20 cellular contexts compared by ENCODE assay signal in genomic region chr4:55186123-55186522, GRCh38.
DNase-seq lines count a peak whose midpoint lies in the region; ATAC-seq and TF ChIP-seq lines count a peak whose summit lies in the region.
"Had no signal": no experiment of that assay in that cellular context is flagged by ENCODE, and none has a peak within 500 bp of the region (broad histone marks: within the 10 kb centered on the region; RNA-seq: fewer than 3 reads in every experiment).

No MANE protein-coding gene starts in this region.

- peak in 2 of 12 donors; percentile 10 to 18 for TF ChIP-seq CTCF in heart left ventricle (IDR thresholded peaks at IDR 0.05)
- peak; percentile 9 for TF ChIP-seq CTCF in astrocyte of the cerebellum (IDR thresholded peaks at IDR 0.05; ENCODE audit: low read depth, low read length, missing control alignments)
- TF ChIP-seq CTCF in glutamatergic neuron (IDR thresholded peaks at IDR 0.05; ENCODE audit: partially characterized antibody, unreplicated experiment) = peak; percentile 45
- no peak for TF ChIP-seq CTCF in left lung (IDR thresholded peaks at IDR 0.05)

- H3K36me3 Mint-ChIP-seq in glutamatergic neuron (ENCODE audit: unreplicated experiment) = no peaks in the 10 kb centered on the region
- H3K36me3 Mint-ChIP-seq: activated naive CD4-positive, alpha-beta T cell treated with anti-CD3 and anti-CD28 coated beads, Interleukin-2, amount 50 U/mL, for 24 hours; CD8-positive, alpha-beta memory T cell; naive thymus-derived CD8-positive, alpha-beta T cell had no signal

- H3K27ac ChIP-seq in heart left ventricle = peak overlapping the region in 8 of 12 donors; percentile 14 to 60 (median 36)
- H3K27ac ChIP-seq in urinary bladder (ENCODE audit: low read depth) = peak overlapping the region; percentile 18
- H3K27ac ChIP-seq in left lung = no peak overlapping the region
- H3K27ac ChIP-seq: PC-9, uterus had no signal

- no peak overlapping the region for H3K27ac Mint-ChIP-seq in glutamatergic neuron (ENCODE audit: unreplicated experiment)
- H3K27ac Mint-ChIP-seq: activated naive CD4-positive, alpha-beta T cell treated with anti-CD3 and anti-CD28 coated beads, Interleukin-2, amount 50 U/mL, for 24 hours; CD8-positive, alpha-beta memory T cell; naive thymus-derived CD8-positive, alpha-beta T cell had no signal

- in situ Hi-C loops in astrocyte of the cerebellum (cut with HindIII; ENCODE audit: low sequenced_read_pairs) = no loop called here

- H3K36me3 ChIP-seq in heart left ventricle (no peaks in the 10 kb centered on the region), urinary bladder (ENCODE audit: insufficient read depth) (no peaks in the 10 kb centered on the region), left lung (no peaks in the 10 kb centered on the region)
- H3K36me3 ChIP-seq: uterus had no signal

- H3K4me3 ChIP-seq in heart left ventricle = no peak overlapping the region
- H3K4me3 ChIP-seq in astrocyte of the cerebellum (ENCODE audit: low read depth, low read length) = no peak overlapping the region
- H3K4me3 ChIP-seq in urinary bladder (ENCODE audit: low read depth, low read length) = no peak overlapping the region
- no peak overlapping the region for H3K4me3 ChIP-seq in left lung
- H3K4me3 ChIP-seq: PC-9, uterus had no signal

- TF ChIP-seq POLR2A in heart left ventricle (IDR thresholded peaks at IDR 0.05) = no peak

- ATAC-seq in heart left ventricle = no peak
- ATAC-seq in Right ventricle myocardium inferior = no peak
- no peak for ATAC-seq in HG03432 (IDR thresholded peaks at IDR 0.05; ENCODE audit: unreplicated experiment)
- ATAC-seq in left lung = no peak
- ATAC-seq: naive thymus-derived CD8-positive, alpha-beta T cell had no signal

- intact Hi-C loops in heart left ventricle (cut with DNase I) = loop anchor here in 6 of 10 donors (5.0 to 10.0 kb wide), 5 partner anchors 126 to 181 kb away; no protein-coding TSS in a partner anchor
- intact Hi-C loops in Right ventricle myocardium inferior (cut with DNase I) = loop anchor here (10.0 kb wide), 1 partner anchor 119 kb away; no protein-coding TSS in a partner anchor
- intact Hi-C loops in left lung (cut with DNase I) = no loop called here

- no peaks in the 10 kb centered on the region for H3K9me3 Mint-ChIP-seq in glutamatergic neuron (ENCODE audit: unreplicated experiment)
- H3K9me3 Mint-ChIP-seq: activated naive CD4-positive, alpha-beta T cell treated with anti-CD3 and anti-CD28 coated beads, Interleukin-2, amount 50 U/mL, for 24 hours had no signal

- DNase-seq in heart left ventricle (no peak), Right ventricle myocardium inferior (ENCODE audit: missing footprints) (no peak), astrocyte of the cerebellum (ENCODE audit: low read depth) (no peak), glutamatergic neuron (no peak), NCI-H526 (lab: John Stamatoyannopoulos, UW) (no peak), left lung (no peak)
- DNase-seq: activated CD4-positive, alpha-beta T cell treated with anti-CD3 and anti-CD28 coated beads, Interleukin-2, amount 50 U/mL, for 1 hour; caudate nucleus; CD8-positive, alpha-beta memory T cell; effector memory CD4-positive, alpha-beta T cell; EL; naive thymus-derived CD8-positive, alpha-beta T cell; NCI-H187; NCI-H510A treated with DMSO at 0.1 percent for 48 hours; PC-9; stimulated activated naive CD4-positive, alpha-beta T cell treated with Interleukin-2 at 50 U/mL for 16 hours; uterus had no signal

- H3K9me3 ChIP-seq in heart left ventricle = peaks cover 0 to 13% (median 1%) of the 10 kb centered on the region in 12 donors
- H3K9me3 ChIP-seq in left lung = no peaks in the 10 kb centered on the region
- H3K9me3 ChIP-seq: uterus had no signal

- H3K4me3 Mint-ChIP-seq in glutamatergic neuron (ENCODE audit: unreplicated experiment) = no peak overlapping the region
- H3K4me3 Mint-ChIP-seq: activated naive CD4-positive, alpha-beta T cell treated with anti-CD3 and anti-CD28 coated beads, Interleukin-2, amount 50 U/mL, for 24 hours; CD8-positive, alpha-beta memory T cell; naive thymus-derived CD8-positive, alpha-beta T cell had no signal

- H3K4me1 ChIP-seq in heart left ventricle = peaks cover 0 to 36% (median 19%) of the 10 kb centered on the region in 12 donors
- H3K4me1 ChIP-seq in urinary bladder (ENCODE audit: insufficient read depth) = no peaks in the 10 kb centered on the region
- H3K4me1 ChIP-seq in left lung = peaks cover 0 to 5% of the 10 kb centered on the region in 2 donors
- H3K4me1 ChIP-seq: uterus had no signal

- no peaks in the 10 kb centered on the region for H3K4me1 Mint-ChIP-seq in glutamatergic neuron (ENCODE audit: low read depth, unreplicated experiment)
- H3K4me1 Mint-ChIP-seq: activated naive CD4-positive, alpha-beta T cell treated with anti-CD3 and anti-CD28 coated beads, Interleukin-2, amount 50 U/mL, for 24 hours; CD8-positive, alpha-beta memory T cell had no signal

- H3K27me3 Mint-ChIP-seq in glutamatergic neuron (ENCODE audit: unreplicated experiment) = no peaks in the 10 kb centered on the region

- H3K27me3 ChIP-seq in heart left ventricle = no peaks in the 10 kb centered on the region
- H3K27me3 ChIP-seq in left lung = no peaks in the 10 kb centered on the region
- H3K27me3 ChIP-seq: uterus had no signal

Comparison
In these comparisons a context has a peak if more than half of its experiments do, and no peak if none do; other contexts are left out.
1. H3K27ac ChIP-seq: peak in heart left ventricle (8 of 12) and urinary bladder (single experiment); none in left lung (0 of 2).
2. CTCF ChIP-seq: peak in astrocyte of the cerebellum (single experiment) and glutamatergic neuron (single experiment); none in left lung (0 of 2).
3. intact Hi-C loops: an anchor here in heart left ventricle (5.0 to 10.0 kb wide) and Right ventricle myocardium inferior (10.0 kb wide); none called in left lung.